In genomic region chr4:25921922-25922321, GRCh38 we compare ENCODE assay signal across 27 cellular contexts.
"Had no signal": no experiment of that assay in that cellular context is flagged by ENCODE, and none has a peak within 500 bp of the region (broad histone marks: within the 10 kb centered on the region; RNA-seq: fewer than 3 reads in every experiment).

No MANE protein-coding gene starts in this region.

- H3K4me3 Mint-ChIP-seq: mesothelial cell of epicardium; natural killer cell; nephron progenitor cell; neural progenitor cell; stimulated activated naive B cell treated with anti-CD40 and anti-IgM and Interleukin-4, amounts not matched to agents 10 μg/mL and 1 μg/mL and 100 μg/mL, for 72 hours had no signal

- H3K27ac ChIP-seq: hepatocyte, neural progenitor cell, neutrophil, parathyroid adenoma, spleen, stomach, testis, thyroid gland, transverse colon, upper lobe of left lung, vagina had no signal

- H3K27me3 Mint-ChIP-seq: naive B cell; stimulated activated naive B cell treated with anti-CD40 and anti-IgM and Interleukin-4, amounts not matched to agents 10 μg/mL and 1 μg/mL and 100 μg/mL, for 72 hours had no signal

- H3K27ac Mint-ChIP-seq: mesothelial cell of epicardium, natural killer cell, nephron progenitor cell had no signal

- H3K4me1 ChIP-seq: parathyroid adenoma, testis, thyroid gland, vagina had no signal

- H3K9me3 Mint-ChIP-seq: mesothelial cell of epicardium; naive B cell; natural killer cell; nephron progenitor cell; neural progenitor cell; stimulated activated naive B cell treated with anti-CD40 and anti-IgM and Interleukin-4, amounts not matched to agents 10 μg/mL and 1 μg/mL and 100 μg/mL, for 72 hours had no signal

- DNase-seq: heart left ventricle; islet precursor cell; mesendoderm; naive B cell; natural killer cell; nephron progenitor cell; occipital lobe; right cardiac atrium; small intestine; spleen; stimulated activated CD4-positive, alpha-beta T cell treated with anti-CD3 and anti-CD28 coated beads, Interleukin-4, amount 100 ng/mL, for 4 hours; stimulated activated CD8-positive, alpha-beta memory T cell treated with anti-CD3 and anti-CD28 coated beads, Interleukin-4, amount 100 ng/mL, for 48 hours; stimulated activated naive B cell treated with anti-CD40 and anti-IgM and Interleukin-4, amounts not matched to agents 10 μg/mL and 1 μg/mL and 100 μg/mL, for 72 hours; stimulated activated naive CD8-positive, alpha-beta T cell treated with anti-CD3 and anti-CD28 coated beads, Interleukin-15, Interleukin-2, amounts not matched to agents 100 U/mL and 50 U/mL, for 24 hours; stomach; testis; thyroid gland; transverse colon; upper lobe of left lung had no signal

- H3K36me3 Mint-ChIP-seq: natural killer cell had no signal

- H3K4me3 ChIP-seq: heart left ventricle, hepatocyte, lung, neural progenitor cell, spleen, stomach, testis, thyroid gland, transverse colon, upper lobe of left lung, vagina had no signal

- H3K27me3 ChIP-seq: heart left ventricle, hepatocyte, neural progenitor cell, neutrophil, spleen, stomach, testis, thyroid gland, transverse colon, upper lobe of left lung, vagina had no signal

- H3K9me3 ChIP-seq: heart left ventricle, neutrophil, spleen, stomach, testis, thyroid gland, transverse colon, upper lobe of left lung, vagina had no signal

- ATAC-seq: natural killer cell; right cardiac atrium; sciatic nerve; stimulated activated naive B cell treated with anti-CD40 and anti-IgM and Interleukin-4, amounts not matched to agents 10 μg/mL and 1 μg/mL and 100 μg/mL, for 72 hours; stimulated activated naive CD8-positive, alpha-beta T cell treated with anti-CD3 and anti-CD28 coated beads, Interleukin-15, Interleukin-2, amounts not matched to agents 100 U/mL and 50 U/mL, for 24 hours had no signal

- H3K36me3 ChIP-seq: neural progenitor cell, neutrophil, thyroid gland, transverse colon, upper lobe of left lung, vagina had no signal

- H3K4me1 Mint-ChIP-seq: mesothelial cell of epicardium had no signal
